1 cellular context compared by ENCODE assay signal in the genomic region with DNA sequence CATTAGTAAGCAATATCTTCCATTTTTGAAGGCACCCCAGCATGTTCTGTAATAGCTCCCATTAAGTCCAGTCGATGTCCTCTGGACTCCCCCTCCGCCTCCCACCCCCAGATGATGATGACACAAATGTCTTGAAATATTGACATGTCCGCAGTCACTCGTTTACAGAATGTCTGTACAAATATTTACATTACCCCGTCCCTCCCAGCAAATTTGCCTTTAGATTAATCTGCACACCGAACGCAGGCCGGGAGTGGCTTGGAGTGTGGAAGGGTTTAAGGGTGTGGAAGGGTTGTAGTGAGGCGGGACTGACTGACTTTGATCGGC.
TF ChIP-seq lines count a peak whose summit lies in the region.

No MANE protein-coding gene starts in this region.

TF ChIP-seq in K562, 482 proteins besides CTCF, POLR2A, EP300 and RAD21 (continued from another document):
- TF ChIP-seq CEBPG (CRISPR knock-in tag; IDR thresholded peaks at IDR 0.05) (no peak), CEBPG (tag; conservative IDR thresholded peaks at IDR 0.05 in 1 of 2, IDR thresholded peaks at IDR 0.05 in 1 of 2) (peak in 1 of 2 experiments; percentile 59; a peak in 2 of 4 replicates), FOXA1 (IDR thresholded peaks at IDR 0.05; ENCODE audit: borderline replicate concordance) (peak; percentile 49; the same call in 1 of the 2 replicates), MEIS2 (IDR thresholded peaks at IDR 0.05; ENCODE audit: partially characterized antibody) (peak; percentile 29), ZBED1 (IDR thresholded peaks at IDR 0.05) (no peak), ZNF143 (CRISPR knock-in tag; IDR thresholded peaks at IDR 0.05) (no peak), EGR1 (conservative IDR thresholded peaks at IDR 0.05) (0 out of 2 replicates have a peak, but pooled peaks have one; percentile 24), JUND (IDR thresholded peaks at IDR 0.05; ENCODE audit: borderline replicate concordance, low read depth, low read length) (no peak), JUND (tag; IDR thresholded peaks at IDR 0.05; ENCODE audit: borderline replicate concordance, low read depth, low read length) (no peak), JUN (IDR thresholded peaks at IDR 0.05; ENCODE audit: borderline replicate concordance, low read depth, low read length) (no peak), JUN (CRISPR knock-in tag; IDR thresholded peaks at IDR 0.05; ENCODE audit: borderline replicate concordance) (peak; percentile 46; the same call in 1 of the 2 replicates), GTF2E2 (tag; IDR thresholded peaks at IDR 0.05) (0 out of 2 replicates have a peak, but pooled peaks have one; percentile 7), FOXA3 (CRISPR knock-in tag; conservative IDR thresholded peaks at IDR 0.05 in 1 of 2, IDR thresholded peaks at IDR 0.05 in 1 of 2) (peak in 1 of 2 experiments; percentile 39; a peak in 2 of 4 replicates)
- TF ChIP-seq, protein P1, sequence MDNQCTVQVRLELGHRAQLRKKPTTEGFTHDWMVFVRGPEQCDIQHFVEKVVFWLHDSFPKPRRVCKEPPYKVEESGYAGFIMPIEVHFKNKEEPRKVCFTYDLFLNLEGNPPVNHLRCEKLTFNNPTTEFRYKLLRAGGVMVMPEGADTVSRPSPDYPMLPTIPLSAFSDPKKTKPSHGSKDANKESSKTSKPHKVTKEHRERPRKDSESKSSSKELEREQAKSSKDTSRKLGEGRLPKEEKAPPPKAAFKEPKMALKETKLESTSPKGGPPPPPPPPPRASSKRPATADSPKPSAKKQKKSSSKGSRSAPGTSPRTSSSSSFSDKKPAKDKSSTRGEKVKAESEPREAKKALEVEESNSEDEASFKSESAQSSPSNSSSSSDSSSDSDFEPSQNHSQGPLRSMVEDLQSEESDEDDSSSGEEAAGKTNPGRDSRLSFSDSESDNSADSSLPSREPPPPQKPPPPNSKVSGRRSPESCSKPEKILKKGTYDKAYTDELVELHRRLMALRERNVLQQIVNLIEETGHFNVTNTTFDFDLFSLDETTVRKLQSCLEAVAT (IDR thresholded peaks at IDR 0.05): no peak
